Comparison of ENCODE assay signal across 2 cellular contexts in the genomic region with DNA sequence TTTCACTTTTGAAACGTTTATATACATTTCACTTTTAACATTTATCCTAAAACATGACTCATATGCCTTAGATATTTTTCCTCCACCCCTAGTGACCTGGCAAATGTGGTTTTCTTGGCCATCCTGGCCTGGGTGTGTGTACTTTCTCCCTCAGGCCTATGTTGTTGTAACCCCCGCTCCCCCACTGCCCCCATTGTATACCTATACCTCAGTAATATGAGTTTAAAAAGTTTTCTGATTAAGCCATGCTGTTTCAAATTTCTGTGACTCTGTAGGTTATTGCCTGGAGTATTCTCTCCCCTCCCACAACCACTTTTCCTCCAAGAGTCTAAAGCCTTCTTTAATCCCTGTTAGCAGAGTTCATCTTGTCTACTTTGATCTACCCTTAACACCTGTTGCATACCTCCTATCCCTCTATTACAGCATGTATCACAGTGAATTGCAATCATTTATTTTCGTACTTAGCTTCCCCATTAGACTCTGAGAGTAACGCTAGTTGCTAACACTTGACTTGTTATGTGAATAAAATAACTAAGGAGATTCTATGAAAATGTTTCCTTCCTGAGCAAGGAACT.
A peak's percentile ranks its signal among the peaks of the same experiment; 100 is the strongest.
TF ChIP-seq lines count a peak whose summit lies in the region.

No MANE protein-coding gene starts in this region.

TF ChIP-seq in IMR-90, 13 proteins besides CTCF, POLR2A, EP300 and RAD21:
- TF ChIP-seq CHD1 (IDR thresholded peaks at IDR 0.05; ENCODE audit: low read depth, low read length) (no peak), NFE2L2 (IDR thresholded peaks at IDR 0.05; ENCODE audit: low read depth, low read length) (no peak), BHLHE40 (IDR thresholded peaks at IDR 0.05; ENCODE audit: low read depth, low read length) (no peak), RCOR1 (IDR thresholded peaks at IDR 0.05; ENCODE audit: insufficient replicate concordance, low read length) (no peak), CEBPB (IDR thresholded peaks at IDR 0.05; ENCODE audit: low read depth, low read length) (no peak), MXI1 (IDR thresholded peaks at IDR 0.05; ENCODE audit: borderline replicate concordance, low read depth, low read length) (no peak), SMC3 (IDR thresholded peaks at IDR 0.05; ENCODE audit: low read depth, low read length) (no peak), MAFK (IDR thresholded peaks at IDR 0.05; ENCODE audit: low read depth, low read length) (no peak), RFX5 (IDR thresholded peaks at IDR 0.05; ENCODE audit: low read depth, low read length) (no peak), MAZ (IDR thresholded peaks at IDR 0.05; ENCODE audit: borderline replicate concordance, low read depth, low read length) (no peak), FOS (IDR thresholded peaks at IDR 0.05; ENCODE audit: low read depth, low read length) (no peak)
- TF ChIP-seq, protein P1, sequence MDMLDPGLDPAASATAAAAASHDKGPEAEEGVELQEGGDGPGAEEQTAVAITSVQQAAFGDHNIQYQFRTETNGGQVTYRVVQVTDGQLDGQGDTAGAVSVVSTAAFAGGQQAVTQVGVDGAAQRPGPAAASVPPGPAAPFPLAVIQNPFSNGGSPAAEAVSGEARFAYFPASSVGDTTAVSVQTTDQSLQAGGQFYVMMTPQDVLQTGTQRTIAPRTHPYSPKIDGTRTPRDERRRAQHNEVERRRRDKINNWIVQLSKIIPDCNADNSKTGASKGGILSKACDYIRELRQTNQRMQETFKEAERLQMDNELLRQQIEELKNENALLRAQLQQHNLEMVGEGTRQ (IDR thresholded peaks at IDR 0.05; ENCODE audit: low read depth, low read length), result no peak
- TF ChIP-seq, protein P2, sequence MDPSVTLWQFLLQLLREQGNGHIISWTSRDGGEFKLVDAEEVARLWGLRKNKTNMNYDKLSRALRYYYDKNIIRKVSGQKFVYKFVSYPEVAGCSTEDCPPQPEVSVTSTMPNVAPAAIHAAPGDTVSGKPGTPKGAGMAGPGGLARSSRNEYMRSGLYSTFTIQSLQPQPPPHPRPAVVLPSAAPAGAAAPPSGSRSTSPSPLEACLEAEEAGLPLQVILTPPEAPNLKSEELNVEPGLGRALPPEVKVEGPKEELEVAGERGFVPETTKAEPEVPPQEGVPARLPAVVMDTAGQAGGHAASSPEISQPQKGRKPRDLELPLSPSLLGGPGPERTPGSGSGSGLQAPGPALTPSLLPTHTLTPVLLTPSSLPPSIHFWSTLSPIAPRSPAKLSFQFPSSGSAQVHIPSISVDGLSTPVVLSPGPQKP (IDR thresholded peaks at IDR 0.05; ENCODE audit: borderline replicate concordance, low read depth, low read length), result no peak
TF ChIP-seq in IMR-90: peak in this region for 0.

TF ChIP-seq in K562, 482 proteins besides CTCF, POLR2A, EP300 and RAD21:
- TF ChIP-seq, protein P3, sequence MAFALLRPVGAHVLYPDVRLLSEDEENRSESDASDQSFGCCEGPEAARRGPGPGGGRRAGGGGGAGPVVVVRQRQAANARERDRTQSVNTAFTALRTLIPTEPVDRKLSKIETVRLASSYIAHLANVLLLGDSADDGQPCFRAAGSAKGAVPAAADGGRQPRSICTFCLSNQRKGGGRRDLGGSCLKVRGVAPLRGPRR (CRISPR knock-in tag; IDR thresholded peaks at IDR 0.05), result no peak
- no peak for TF ChIP-seq ZNF436 (CRISPR knock-in tag; IDR thresholded peaks at IDR 0.05)
- TF ChIP-seq ZNF217 (CRISPR knock-in tag; IDR thresholded peaks at IDR 0.05), result no peak
- TF ChIP-seq, protein P4, sequence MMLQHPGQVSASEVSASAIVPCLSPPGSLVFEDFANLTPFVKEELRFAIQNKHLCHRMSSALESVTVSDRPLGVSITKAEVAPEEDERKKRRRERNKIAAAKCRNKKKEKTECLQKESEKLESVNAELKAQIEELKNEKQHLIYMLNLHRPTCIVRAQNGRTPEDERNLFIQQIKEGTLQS (IDR thresholded peaks at IDR 0.05), result peak; percentile 33; the same call in 1 of the 2 replicates
- TF ChIP-seq, protein P4 (CRISPR knock-in tag; conservative IDR thresholded peaks at IDR 0.05), result no peak
- no peak for TF ChIP-seq YY1 (IDR thresholded peaks at IDR 0.05; ENCODE audit: borderline replicate concordance in 1 of 3, control insufficient read depth in 1 of 3, extremely low read depth in 1 of 3, insufficient read depth in 3 of 3, insufficient read length in 1 of 3, insufficient replicate concordance in 2 of 3, low read depth in 1 of 3, low read length in 2 of 3)
- TF ChIP-seq, protein P5, sequence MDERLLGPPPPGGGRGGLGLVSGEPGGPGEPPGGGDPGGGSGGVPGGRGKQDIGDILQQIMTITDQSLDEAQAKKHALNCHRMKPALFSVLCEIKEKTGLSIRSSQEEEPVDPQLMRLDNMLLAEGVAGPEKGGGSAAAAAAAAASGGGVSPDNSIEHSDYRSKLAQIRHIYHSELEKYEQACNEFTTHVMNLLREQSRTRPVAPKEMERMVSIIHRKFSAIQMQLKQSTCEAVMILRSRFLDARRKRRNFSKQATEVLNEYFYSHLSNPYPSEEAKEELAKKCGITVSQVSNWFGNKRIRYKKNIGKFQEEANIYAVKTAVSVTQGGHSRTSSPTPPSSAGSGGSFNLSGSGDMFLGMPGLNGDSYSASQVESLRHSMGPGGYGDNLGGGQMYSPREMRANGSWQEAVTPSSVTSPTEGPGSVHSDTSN (CRISPR knock-in tag; IDR thresholded peaks at IDR 0.05; ENCODE audit: low read depth), result no peak
- TF ChIP-seq, protein P5 (tag; conservative IDR thresholded peaks at IDR 0.05; ENCODE audit: low read depth), result 0 out of 2 replicates have a peak, but pooled peaks have one; percentile 17
